ENCODE assay signal across 8 cellular contexts in genomic region chr2:39837856-39838453, GRCh38. TPM values are rescaled to one million over a fixed set of nuclear protein-coding genes. Genes with fewer than 3 reads are reported as not detected.
DNase-seq lines count a peak whose midpoint lies in the region; ATAC-seq and TF ChIP-seq lines count a peak whose summit lies in the region.

No MANE protein-coding gene starts in this region.

- no peaks in the 10 kb centered on the region for H3K4me1 ChIP-seq in SJCRH30
- H3K4me1 ChIP-seq in transverse colon = no peaks in the 10 kb centered on the region

- ATAC-seq in GM21381 (IDR thresholded peaks at IDR 0.05; ENCODE audit: unreplicated experiment) (peak; percentile 85), HG03469 (IDR thresholded peaks at IDR 0.05; ENCODE audit: unreplicated experiment) (peak; percentile 98)

- H3K27me3 ChIP-seq in SJCRH30 (no peaks in the 10 kb centered on the region), transverse colon (no peaks in the 10 kb centered on the region)

- H3K36me3 ChIP-seq in SJCRH30 (no peaks in the 10 kb centered on the region), transverse colon (no peaks in the 10 kb centered on the region)

- peak; percentile 39 to 79 (median 70) for TF ChIP-seq CTCF in transverse colon (IDR thresholded peaks at IDR 0.05)

- TF ChIP-seq EP300 in transverse colon (IDR thresholded peaks at IDR 0.05; ENCODE audit: low read depth) = no peak

- intact Hi-C loops in transverse colon (cut with DNase I; ENCODE audit: low total_unique reads) = no loop called here

- 46 to 71% methylated on average over 1 to 6 of the region's 6 CpGs for WGBS in transverse colon (ENCODE audit: low coverage in 1 of 2), 2 donors

- H3K27ac ChIP-seq in SJCRH30 (no peak overlapping the region), transverse colon (no peak overlapping the region)

- H3K4me3 ChIP-seq in SJCRH30 (no peak overlapping the region), transverse colon (no peak overlapping the region)

- TF ChIP-seq POLR2A in transverse colon (IDR thresholded peaks at IDR 0.05) = no peak

- H3K9me3 ChIP-seq in SJCRH30 (replicated peaks) = 0 out of 2 replicates have a peak, but pooled peaks cover 3% of the 10 kb centered on the region
- H3K9me3 ChIP-seq in transverse colon = peaks cover 4% of the 10 kb centered on the region in 2 donors

- DNase-seq in SHP77 (lab: John Stamatoyannopoulos, UW) (peak; percentile 61 to 65), SHP77 treated with DMSO at 0.1 percent for 48 hours (lab: John Stamatoyannopoulos, UW) (no peak), SJCRH30 (peak; percentile 10 to 53), glomerular visceral epithelial cell (ENCODE audit: extremely low spot score) (peak; percentile 48), transverse colon (no peak), HuH-7.5 (ENCODE audit: low spot score) (no peak)

- in situ Hi-C loops in transverse colon (cut with MboI; ENCODE audit: low pct_ligation_motif_present in 1 of 4, low pct_unique_long_range_greater_than_20kb in 1 of 4, low sequenced_read_pairs in 3 of 4) = no loop called here

RNA-seq across cellular contexts. Expression of gene THUMPD2, which starts 58.9 kb away (rescaled TPM):
- 21.0 and 24.9 TPM in 2 replicates for total RNA-seq in SJCRH30 (2014; rRNA removed; shearing (Covaris generic))
- total RNA-seq in transverse colon = 10 to 100 TPM in 2 of 4 donors, 1 to 10 TPM in 2; 5.2 to 21.1 (median 9.7) TPM

Comparison
In these comparisons a context has a peak if more than half of its experiments do, and no peak if none do; other contexts are left out.
1. DNase-seq: peak in SHP77 (2 of 2), SJCRH30 (2 of 2) and glomerular visceral epithelial cell (single experiment); none in SHP77 treated with DMSO at 0.1 percent for 48 hours (single experiment), transverse colon (single experiment) and HuH-7.5 (single experiment).